Comparison of ENCODE assay signal across 1 cellular context in the genomic region with DNA sequence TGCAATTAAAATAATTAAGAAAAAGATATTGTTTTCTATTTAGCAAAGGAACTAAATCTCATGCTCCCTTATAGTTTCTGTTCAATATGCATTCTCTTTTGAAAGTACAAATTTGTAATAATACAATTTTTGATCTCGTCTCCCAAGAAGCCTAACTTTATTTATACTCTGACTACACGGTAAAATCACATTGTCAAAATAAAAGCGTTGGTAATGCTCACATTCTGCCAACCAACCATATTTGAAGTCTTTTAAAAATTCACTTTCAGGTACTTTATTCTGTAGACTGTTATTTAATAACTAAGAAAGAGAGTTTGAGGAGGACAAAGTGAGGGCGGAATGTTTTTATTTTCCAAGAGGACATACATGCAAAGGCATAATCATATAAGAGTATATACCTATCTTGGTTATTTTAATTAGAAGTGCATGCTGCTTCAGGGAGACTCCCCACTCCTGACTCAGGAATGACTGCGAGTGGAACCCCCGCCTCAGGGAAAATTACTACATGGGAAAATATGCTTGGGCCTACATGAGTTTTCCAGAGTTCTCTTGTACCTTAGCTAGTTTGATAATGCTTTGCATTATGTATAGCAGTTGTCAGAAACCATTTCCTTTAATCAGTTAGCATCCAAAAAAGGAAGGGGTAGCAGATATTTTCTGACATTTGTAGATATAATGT.
TF ChIP-seq lines count a peak whose summit lies in the region.

No MANE protein-coding gene starts in this region.

TF ChIP-seq in IMR-90, 13 proteins besides CTCF, POLR2A, EP300 and RAD21:
- TF ChIP-seq FOS (IDR thresholded peaks at IDR 0.05; ENCODE audit: low read depth, low read length): no peak
- TF ChIP-seq CEBPB (IDR thresholded peaks at IDR 0.05; ENCODE audit: low read depth, low read length): no peak
- TF ChIP-seq MXI1 (IDR thresholded peaks at IDR 0.05; ENCODE audit: borderline replicate concordance, low read depth, low read length): no peak
- TF ChIP-seq RCOR1 (IDR thresholded peaks at IDR 0.05; ENCODE audit: insufficient replicate concordance, low read length): no peak
- TF ChIP-seq CHD1 (IDR thresholded peaks at IDR 0.05; ENCODE audit: low read depth, low read length): no peak
- TF ChIP-seq MAFK (IDR thresholded peaks at IDR 0.05; ENCODE audit: low read depth, low read length): no peak
- TF ChIP-seq, protein P1, sequence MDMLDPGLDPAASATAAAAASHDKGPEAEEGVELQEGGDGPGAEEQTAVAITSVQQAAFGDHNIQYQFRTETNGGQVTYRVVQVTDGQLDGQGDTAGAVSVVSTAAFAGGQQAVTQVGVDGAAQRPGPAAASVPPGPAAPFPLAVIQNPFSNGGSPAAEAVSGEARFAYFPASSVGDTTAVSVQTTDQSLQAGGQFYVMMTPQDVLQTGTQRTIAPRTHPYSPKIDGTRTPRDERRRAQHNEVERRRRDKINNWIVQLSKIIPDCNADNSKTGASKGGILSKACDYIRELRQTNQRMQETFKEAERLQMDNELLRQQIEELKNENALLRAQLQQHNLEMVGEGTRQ (IDR thresholded peaks at IDR 0.05; ENCODE audit: low read depth, low read length): no peak
- TF ChIP-seq SMC3 (IDR thresholded peaks at IDR 0.05; ENCODE audit: low read depth, low read length): no peak
- TF ChIP-seq RFX5 (IDR thresholded peaks at IDR 0.05; ENCODE audit: low read depth, low read length): no peak
- no peak for TF ChIP-seq BHLHE40 (IDR thresholded peaks at IDR 0.05; ENCODE audit: low read depth, low read length)
- TF ChIP-seq, protein P2, sequence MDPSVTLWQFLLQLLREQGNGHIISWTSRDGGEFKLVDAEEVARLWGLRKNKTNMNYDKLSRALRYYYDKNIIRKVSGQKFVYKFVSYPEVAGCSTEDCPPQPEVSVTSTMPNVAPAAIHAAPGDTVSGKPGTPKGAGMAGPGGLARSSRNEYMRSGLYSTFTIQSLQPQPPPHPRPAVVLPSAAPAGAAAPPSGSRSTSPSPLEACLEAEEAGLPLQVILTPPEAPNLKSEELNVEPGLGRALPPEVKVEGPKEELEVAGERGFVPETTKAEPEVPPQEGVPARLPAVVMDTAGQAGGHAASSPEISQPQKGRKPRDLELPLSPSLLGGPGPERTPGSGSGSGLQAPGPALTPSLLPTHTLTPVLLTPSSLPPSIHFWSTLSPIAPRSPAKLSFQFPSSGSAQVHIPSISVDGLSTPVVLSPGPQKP (IDR thresholded peaks at IDR 0.05; ENCODE audit: borderline replicate concordance, low read depth, low read length): no peak
- TF ChIP-seq MAZ (IDR thresholded peaks at IDR 0.05; ENCODE audit: borderline replicate concordance, low read depth, low read length): no peak
- no peak for TF ChIP-seq NFE2L2 (IDR thresholded peaks at IDR 0.05; ENCODE audit: low read depth, low read length)
